ENCODE assay signal across 9 cellular contexts in genomic region chrX:56231706-56232105, GRCh38.
DNase-seq lines count a peak whose midpoint lies in the region; ATAC-seq lines count a peak whose summit lies in the region.
"Had no signal": no experiment of that assay in that cellular context is flagged by ENCODE, and none has a peak within 500 bp of the region (broad histone marks: within the 10 kb centered on the region; RNA-seq: fewer than 3 reads in every experiment).

No MANE protein-coding gene starts in this region.

- H3K4me1 ChIP-seq in HUES6 (ENCODE audit: control insufficient read depth, insufficient read depth, low read length) = peaks cover 17% of the 10 kb centered on the region; the same call in 1 of the 2 replicates
- no peaks in the 10 kb centered on the region for H3K4me1 ChIP-seq in iPS-18a (ENCODE audit: control insufficient read depth, low read depth, low read length)

- H3K4me3 ChIP-seq in HUES6 (ENCODE audit: low read depth, low read length) (peak overlapping the region; percentile 82), iPS-18a (ENCODE audit: low read length) (peak overlapping the region; percentile 75), skin epidermis (peak overlapping the region in 6 of 7 experiments; percentile 28 to 49 (median 44))
- H3K4me3 ChIP-seq: K562 had no signal

- H3K27me3 ChIP-seq in HUES6 (ENCODE audit: control insufficient read depth, insufficient read depth, low read length) (no peaks in the 10 kb centered on the region), iPS-18a (ENCODE audit: control insufficient read depth, insufficient read depth, low read length) (no peaks in the 10 kb centered on the region)

- H3K27ac ChIP-seq in HUES6 (ENCODE audit: low read depth, low read length) (no peak overlapping the region), angular gyrus (ENCODE audit: low read depth, low read length) (peak overlapping the region; percentile 35), iPS-18a (ENCODE audit: low read length) (no peak overlapping the region), skin epidermis (peak overlapping the region in 8 of 21 experiments; percentile 7 to 87 (median 78))

- H3K36me3 ChIP-seq in HUES6 (ENCODE audit: control insufficient read depth, insufficient read depth, low read length) = 0 out of 2 replicates have a peak, but pooled peaks cover 2% of the 10 kb centered on the region
- H3K36me3 ChIP-seq in iPS-18a (ENCODE audit: control insufficient read depth, low read depth, low read length) = no peaks in the 10 kb centered on the region

- no peak for ATAC-seq in GM18511 (IDR thresholded peaks at IDR 0.05; ENCODE audit: unreplicated experiment)
- ATAC-seq in GM19328 (IDR thresholded peaks at IDR 0.05; ENCODE audit: unreplicated experiment) = no peak
- ATAC-seq in HG03196 (IDR thresholded peaks at IDR 0.05; ENCODE audit: unreplicated experiment) = no peak

- H3K9ac ChIP-seq in HUES6 (ENCODE audit: low read length) = peak overlapping the region; percentile 39
- peak overlapping the region; percentile 41 for H3K9ac ChIP-seq in iPS-18a (ENCODE audit: low read length)

- DNase-seq in NCI-H226 = no peak

- H3K9me3 ChIP-seq in HUES6 (ENCODE audit: control insufficient read depth, insufficient read depth, low read depth, low read length) = peaks cover 5% of the 10 kb centered on the region; the same call in 1 of the 2 replicates
- H3K9me3 ChIP-seq in iPS-18a (ENCODE audit: control insufficient read depth, low read depth, low read length) = peaks cover 4% of the 10 kb centered on the region
